Comparison of ENCODE assay signal across 34 cellular contexts in the genomic region with DNA sequence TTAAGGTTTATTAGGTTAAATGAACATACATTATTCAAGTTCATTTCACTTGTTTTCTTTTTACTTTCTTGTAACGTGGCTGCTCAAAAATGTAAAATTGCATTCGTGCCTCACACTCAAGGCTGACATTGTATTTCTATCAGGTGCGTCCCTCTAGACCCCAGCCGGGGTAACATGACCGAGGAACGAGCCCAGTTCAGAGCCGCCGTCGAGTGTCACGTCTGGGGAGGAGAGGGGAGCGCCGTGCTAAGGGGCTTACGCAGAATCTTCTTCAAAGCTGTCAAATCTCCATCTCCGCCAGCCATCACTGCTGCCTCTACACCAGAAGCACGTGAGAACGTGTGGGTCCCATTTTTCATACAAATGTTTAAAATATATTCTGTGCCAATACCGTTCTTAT.
"Had no signal": no experiment of that assay in that cellular context is flagged by ENCODE, and none has a peak within 500 bp of the region (broad histone marks: within the 10 kb centered on the region; RNA-seq: fewer than 3 reads in every experiment).

No MANE protein-coding gene starts in this region.

- H3K4me3 ChIP-seq: MG63 had no signal

- H3K27me3 ChIP-seq: MG63 had no signal

- H3K36me3 ChIP-seq: MG63 had no signal

- H3K9me3 ChIP-seq: MG63 had no signal

- DNase-seq: Karpas-422, Kasumi-1, MG63, MM.1S, MV-4-11, NCI-H1048, NCI-H1092, NCI-H1092 treated with DMSO at 0.1 percent for 48 hours, NCI-H1105, NCI-H1105 treated with DMSO at 0.1 percent for 48 hours, NCI-H1417, NCI-H1417 treated with DMSO at 0.1 percent for 48 hours, NCI-H1436, NCI-H1436 treated with DMSO at 0.1 percent for 48 hours, NCI-H146, NCI-H1694, NCI-H1694 treated with DMSO at 0.1 percent for 48 hours, NCI-H187, NCI-H187 treated with DMSO at 0.1 percent for 48 hours, NCI-H1930, NCI-H2029, NCI-H2029 treated with DMSO at 0.1 percent for 48 hours, NCI-H2081, NCI-H2081 treated with DMSO at 0.1 percent for 48 hours, NCI-H2107, NCI-H2171, NCI-H2171 treated with DMSO at 0.1 percent for 48 hours, NCI-H2227 treated with DMSO at 0.1 percent for 48 hours, NCI-H226, NCI-H345, NCI-H446, NCI-H446 treated with DMSO at 0.1 percent for 48 hours, NCI-H510A, NCI-H510A treated with DMSO at 0.1 percent for 48 hours had no signal
